ENCODE assay signal across 6 cellular contexts in genomic region chr9:82936561-82936960, GRCh38.
DNase-seq lines count a peak whose midpoint lies in the region; ATAC-seq, FAIRE-seq and TF ChIP-seq lines count a peak whose summit lies in the region.
"Not testable (repeated sequence)": the region's sequence is repeated elsewhere in the genome, so short reads cannot be mapped to it uniquely, and the experiment has no call there.

No MANE protein-coding gene starts in this region.

- TF ChIP-seq CTCF in A549 (IDR thresholded peaks at IDR 0.05); astrocyte (IDR thresholded peaks at IDR 0.05; ENCODE audit: insufficient read depth, low read depth, low read length); endodermal cell (conservative IDR thresholded peaks at IDR 0.05); fibroblast of the aortic adventitia (IDR thresholded peaks at IDR 0.05; ENCODE audit: insufficient read depth, low read length): not testable (repeated sequence)

- H4K12ac ChIP-seq in trophoblast cell (ENCODE audit: low read depth, low read length) = not testable (repeated sequence)

- H4K8ac ChIP-seq in trophoblast cell (ENCODE audit: low read depth, low read length) = not testable (repeated sequence)

- H2BK12ac ChIP-seq in trophoblast cell (ENCODE audit: low read length) = peak overlapping the region; percentile 40

- H3K27ac Mint-ChIP-seq in astrocyte (ENCODE audit: unreplicated experiment) = not testable (repeated sequence)
- H3K27ac Mint-ChIP-seq in endodermal cell = peak overlapping the region; percentile 44

- not testable (repeated sequence) for H3K79me1 ChIP-seq in trophoblast cell (ENCODE audit: low read length)

- not testable (repeated sequence) for H3K4me2 ChIP-seq in A549; astrocyte (ENCODE audit: low read length); trophoblast cell (ENCODE audit: low read length)

- TF ChIP-seq EP300 in A549 (IDR thresholded peaks at IDR 0.05) = not testable (repeated sequence)

- not testable (repeated sequence) for H3K9me3 ChIP-seq in A549; astrocyte (ENCODE audit: insufficient read depth, low read depth, low read length); endodermal cell (ENCODE audit: control insufficient read depth, low read length); trophoblast cell (ENCODE audit: insufficient read depth, low read depth, low read length)

- H2AK5ac ChIP-seq in trophoblast cell (ENCODE audit: low read length) = not testable (repeated sequence)

- H3K36me3 Mint-ChIP-seq in astrocyte (ENCODE audit: low read depth, unreplicated experiment); endodermal cell (ENCODE audit: low read depth): not testable (repeated sequence)

- H3K4me1 Mint-ChIP-seq in astrocyte (ENCODE audit: low read depth, unreplicated experiment) = not testable (repeated sequence)
- peaks cover 24% of the 10 kb centered on the region for H3K4me1 Mint-ChIP-seq in endodermal cell

- CTCF ChIA-PET in A549 (lab: Yijun Ruan, JAX) = not testable (repeated sequence)

- peak overlapping the region; percentile 13 for H2BK120ac ChIP-seq in trophoblast cell (ENCODE audit: insufficient read depth, low read length, poor library complexity)

- FAIRE-seq in A549 (lab: Jason Lieb, UNC); astrocyte (lab: Jason Lieb, UNC): not testable (repeated sequence)

- H3K27ac ChIP-seq in A549 = peak overlapping the region; percentile 70 to 90; a peak in 5 of 6 replicates
- H3K27ac ChIP-seq in astrocyte (ENCODE audit: low read depth, low read length); endodermal cell (ENCODE audit: low read depth, low read length); trophoblast cell (ENCODE audit: low read depth, low read length): not testable (repeated sequence)

- not testable (repeated sequence) for H3K14ac ChIP-seq in trophoblast cell (ENCODE audit: low read length)

- H3K79me2 ChIP-seq in astrocyte (ENCODE audit: insufficient read depth, low read length); trophoblast cell (ENCODE audit: control insufficient read depth, insufficient read depth, low read length, poor library complexity): not testable (repeated sequence)

- H3K4me3 Mint-ChIP-seq in astrocyte (ENCODE audit: unreplicated experiment); endodermal cell: not testable (repeated sequence)

- H3K4me1 ChIP-seq in A549 = peaks cover 46% of the 10 kb centered on the region
- H3K4me1 ChIP-seq in astrocyte (ENCODE audit: insufficient read depth, low read length) = peaks cover 10% of the 10 kb centered on the region
- H3K4me1 ChIP-seq in endodermal cell (ENCODE audit: control insufficient read depth, insufficient read depth, low read length); trophoblast cell (ENCODE audit: control insufficient read depth in 1 of 2, insufficient read depth in 2 of 2, low read length in 2 of 2): not testable (repeated sequence)

- H3K27me3 Mint-ChIP-seq in astrocyte (ENCODE audit: low read depth, unreplicated experiment); endodermal cell (ENCODE audit: insufficient read depth): not testable (repeated sequence)

- H2AFZ ChIP-seq in astrocyte (ENCODE audit: low read depth, low read length); trophoblast cell (ENCODE audit: insufficient read depth, low read length, poor library complexity): not testable (repeated sequence)

- not testable (repeated sequence) for H3K36me3 ChIP-seq in astrocyte (ENCODE audit: insufficient read depth, low read length); endodermal cell (ENCODE audit: control insufficient read depth, insufficient read depth, low read length); trophoblast cell (ENCODE audit: control insufficient read depth in 1 of 2, insufficient read depth in 2 of 2, low read length in 2 of 2)

- DNase-seq in A549 (ENCODE audit: low read depth in 1 of 2, low spot score in 1 of 2); endodermal cell; trophoblast cell: not testable (repeated sequence)
- DNase-seq in M059J (ENCODE audit: low read depth) (peak; percentile 31), astrocyte (ENCODE audit: low read depth) (peak; percentile 32), fibroblast of the aortic adventitia (ENCODE audit: low read depth) (peak; percentile 16)

- not testable (repeated sequence) for TF ChIP-seq RAD21 in A549 (conservative IDR thresholded peaks at IDR 0.05 in 1 of 2, IDR thresholded peaks at IDR 0.05 in 1 of 2)

- not testable (repeated sequence) for H3K18ac ChIP-seq in trophoblast cell (ENCODE audit: low read length)

- WGBS in A549 (ENCODE audit: missing lambda C conversion rate) = 91% methylated on average over 7 of the region's 7 CpGs
- 92 to 97% methylated on average over 7 of the region's 7 CpGs for WGBS in endodermal cell (ENCODE audit: insufficient coverage in 1 of 2, insufficient read length in 1 of 2), 2 experiments
- WGBS in trophoblast cell (ENCODE audit: extremely low coverage, insufficient coverage, insufficient read length) = no CpG with 5 or more reads among the region's 7 CpGs

- not testable (repeated sequence) for H2BK5ac ChIP-seq in trophoblast cell (ENCODE audit: low read depth, low read length, poor library complexity)

- H3K4me3 ChIP-seq in A549; astrocyte (ENCODE audit: insufficient read depth, low read depth, low read length); endodermal cell (ENCODE audit: low read length); fibroblast of the aortic adventitia (ENCODE audit: low read depth, low read length); trophoblast cell (ENCODE audit: low read depth, low read length): not testable (repeated sequence)

- H4K91ac ChIP-seq in trophoblast cell (ENCODE audit: low read depth, low read length) = peak overlapping the region; percentile 14

- not testable (repeated sequence) for H3K23ac ChIP-seq in trophoblast cell (ENCODE audit: low read length)

- H3K9me3 Mint-ChIP-seq in astrocyte (ENCODE audit: unreplicated experiment); endodermal cell: not testable (repeated sequence)

- ATAC-seq in A549 = not testable (repeated sequence)

- not testable (repeated sequence) for H3K27me3 ChIP-seq in astrocyte (ENCODE audit: insufficient read depth, low read length); endodermal cell (ENCODE audit: control insufficient read depth, insufficient read depth, low read length, poor library complexity, severe bottlenecking); trophoblast cell (ENCODE audit: insufficient read depth, low read length)

- H3K4ac ChIP-seq in trophoblast cell (ENCODE audit: low read depth, low read length) = not testable (repeated sequence)

- POLR2A ChIA-PET in A549 (lab: Yijun Ruan, JAX) = not testable (repeated sequence)

- H3K9ac ChIP-seq in astrocyte (ENCODE audit: low read length); endodermal cell (ENCODE audit: extremely low read depth, low read length, poor library complexity, severe bottlenecking); trophoblast cell (ENCODE audit: low read length): not testable (repeated sequence)

- TF ChIP-seq POLR2A in A549 (IDR thresholded peaks at IDR 0.05; ENCODE audit: low read length) = not testable (repeated sequence)

- H4K20me1 ChIP-seq in astrocyte (ENCODE audit: insufficient read depth, low read length) = not testable (repeated sequence)
